Comparison of ENCODE assay signal across 1 cellular context in the genomic region with DNA sequence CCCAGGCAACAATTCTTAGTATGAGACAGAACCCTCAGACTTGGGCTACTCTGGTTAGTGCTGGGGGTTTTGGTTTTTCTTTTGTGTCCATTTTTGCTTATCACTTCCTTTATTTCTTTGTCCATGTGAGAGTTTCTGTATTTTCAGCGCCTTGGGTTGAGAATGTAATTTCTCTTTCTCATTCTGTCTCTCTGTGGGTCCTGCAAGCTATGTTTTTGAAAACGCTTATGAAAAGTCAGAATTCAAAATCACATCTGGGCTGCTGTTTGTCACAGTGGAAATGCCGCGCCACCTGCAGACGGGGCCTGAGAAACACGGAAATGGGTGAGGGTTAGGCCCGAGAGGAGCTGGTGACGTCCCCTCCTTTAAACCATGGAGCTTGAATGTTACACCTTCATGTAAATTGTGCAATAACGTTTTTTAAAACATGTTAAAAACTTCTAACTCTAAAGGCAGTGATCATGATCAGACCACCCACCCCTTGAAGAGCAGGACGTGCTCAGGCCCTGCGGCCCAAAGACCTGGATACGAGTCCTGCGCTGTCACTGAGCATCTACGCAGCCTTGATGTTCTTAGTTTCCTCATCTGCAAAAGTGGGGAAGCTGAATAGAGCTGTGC.
A peak's percentile ranks its signal among the peaks of the same experiment; 100 is the strongest.
TF ChIP-seq lines count a peak whose summit lies in the region.

No MANE protein-coding gene starts in this region.

TF ChIP-seq in GM12878, 131 proteins besides CTCF, POLR2A, EP300 and RAD21 (continued from another document and continues in another):
- TF ChIP-seq MXI1 (IDR thresholded peaks at IDR 0.05; ENCODE audit: low read depth, low read length) = 0 out of 2 replicates have a peak, but pooled peaks have one; percentile 21
- TF ChIP-seq SMARCA5 (IDR thresholded peaks at IDR 0.05) = 0 out of 2 replicates have a peak, but pooled peaks have one; percentile 4
- peak; percentile 50; the same call in 1 of the 2 replicates for TF ChIP-seq CREM (IDR thresholded peaks at IDR 0.05; ENCODE audit: low read depth)
- no peak for TF ChIP-seq KLF5 (IDR thresholded peaks at IDR 0.05; ENCODE audit: partially characterized antibody)
- no peak for TF ChIP-seq JUNB (IDR thresholded peaks at IDR 0.05)
- TF ChIP-seq HDAC2 (IDR thresholded peaks at IDR 0.05) = no peak
- TF ChIP-seq RELA (IDR thresholded peaks at IDR 0.05; ENCODE audit: borderline replicate concordance, partially characterized antibody) = no peak
- 0 out of 2 replicates have a peak, but pooled peaks have one; percentile 21 for TF ChIP-seq GATAD2B (conservative IDR thresholded peaks at IDR 0.05; ENCODE audit: low read depth)
- TF ChIP-seq KDM1A (IDR thresholded peaks at IDR 0.05; ENCODE audit: borderline replicate concordance) = no peak
- TF ChIP-seq ZZZ3 (IDR thresholded peaks at IDR 0.05; ENCODE audit: control insufficient read depth, insufficient read length, low read depth) = no peak
- TF ChIP-seq FOXK2 (IDR thresholded peaks at IDR 0.05) = no peak
- peak; percentile 64; the same call in 1 of the 2 replicates for TF ChIP-seq SPI1 (IDR thresholded peaks at IDR 0.05; ENCODE audit: borderline replicate concordance, insufficient read depth, low read depth, low read length)
- TF ChIP-seq CBX5 (IDR thresholded peaks at IDR 0.05; ENCODE audit: low read depth) = 0 out of 2 replicates have a peak, but pooled peaks have one; percentile 42
- no peak for TF ChIP-seq TBL1XR1 (IDR thresholded peaks at IDR 0.05; ENCODE audit: low read depth, low read length)
- TF ChIP-seq STAT3 (IDR thresholded peaks at IDR 0.05; ENCODE audit: low read depth, low read length) = no peak
- TF ChIP-seq SRF (IDR thresholded peaks at IDR 0.05; ENCODE audit: low read depth in 2 of 2, low read length in 2 of 2) = 0 out of 4 replicates have a peak, but pooled peaks of 1 of the 2 experiments have one; percentile 20
- TF ChIP-seq, protein P1, sequence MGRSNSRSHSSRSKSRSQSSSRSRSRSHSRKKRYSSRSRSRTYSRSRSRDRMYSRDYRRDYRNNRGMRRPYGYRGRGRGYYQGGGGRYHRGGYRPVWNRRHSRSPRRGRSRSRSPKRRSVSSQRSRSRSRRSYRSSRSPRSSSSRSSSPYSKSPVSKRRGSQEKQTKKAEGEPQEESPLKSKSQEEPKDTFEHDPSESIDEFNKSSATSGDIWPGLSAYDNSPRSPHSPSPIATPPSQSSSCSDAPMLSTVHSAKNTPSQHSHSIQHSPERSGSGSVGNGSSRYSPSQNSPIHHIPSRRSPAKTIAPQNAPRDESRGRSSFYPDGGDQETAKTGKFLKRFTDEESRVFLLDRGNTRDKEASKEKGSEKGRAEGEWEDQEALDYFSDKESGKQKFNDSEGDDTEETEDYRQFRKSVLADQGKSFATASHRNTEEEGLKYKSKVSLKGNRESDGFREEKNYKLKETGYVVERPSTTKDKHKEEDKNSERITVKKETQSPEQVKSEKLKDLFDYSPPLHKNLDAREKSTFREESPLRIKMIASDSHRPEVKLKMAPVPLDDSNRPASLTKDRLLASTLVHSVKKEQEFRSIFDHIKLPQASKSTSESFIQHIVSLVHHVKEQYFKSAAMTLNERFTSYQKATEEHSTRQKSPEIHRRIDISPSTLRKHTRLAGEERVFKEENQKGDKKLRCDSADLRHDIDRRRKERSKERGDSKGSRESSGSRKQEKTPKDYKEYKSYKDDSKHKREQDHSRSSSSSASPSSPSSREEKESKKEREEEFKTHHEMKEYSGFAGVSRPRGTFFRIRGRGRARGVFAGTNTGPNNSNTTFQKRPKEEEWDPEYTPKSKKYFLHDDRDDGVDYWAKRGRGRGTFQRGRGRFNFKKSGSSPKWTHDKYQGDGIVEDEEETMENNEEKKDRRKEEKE (IDR thresholded peaks at IDR 0.05) = no peak
- no peak for TF ChIP-seq FOS (IDR thresholded peaks at IDR 0.05; ENCODE audit: borderline replicate concordance, extremely low read depth, insufficient read length)
- no peak for TF ChIP-seq SIX5 (IDR thresholded peaks at IDR 0.05; ENCODE audit: low read depth, low read length, severe bottlenecking)
- TF ChIP-seq, protein P2, sequence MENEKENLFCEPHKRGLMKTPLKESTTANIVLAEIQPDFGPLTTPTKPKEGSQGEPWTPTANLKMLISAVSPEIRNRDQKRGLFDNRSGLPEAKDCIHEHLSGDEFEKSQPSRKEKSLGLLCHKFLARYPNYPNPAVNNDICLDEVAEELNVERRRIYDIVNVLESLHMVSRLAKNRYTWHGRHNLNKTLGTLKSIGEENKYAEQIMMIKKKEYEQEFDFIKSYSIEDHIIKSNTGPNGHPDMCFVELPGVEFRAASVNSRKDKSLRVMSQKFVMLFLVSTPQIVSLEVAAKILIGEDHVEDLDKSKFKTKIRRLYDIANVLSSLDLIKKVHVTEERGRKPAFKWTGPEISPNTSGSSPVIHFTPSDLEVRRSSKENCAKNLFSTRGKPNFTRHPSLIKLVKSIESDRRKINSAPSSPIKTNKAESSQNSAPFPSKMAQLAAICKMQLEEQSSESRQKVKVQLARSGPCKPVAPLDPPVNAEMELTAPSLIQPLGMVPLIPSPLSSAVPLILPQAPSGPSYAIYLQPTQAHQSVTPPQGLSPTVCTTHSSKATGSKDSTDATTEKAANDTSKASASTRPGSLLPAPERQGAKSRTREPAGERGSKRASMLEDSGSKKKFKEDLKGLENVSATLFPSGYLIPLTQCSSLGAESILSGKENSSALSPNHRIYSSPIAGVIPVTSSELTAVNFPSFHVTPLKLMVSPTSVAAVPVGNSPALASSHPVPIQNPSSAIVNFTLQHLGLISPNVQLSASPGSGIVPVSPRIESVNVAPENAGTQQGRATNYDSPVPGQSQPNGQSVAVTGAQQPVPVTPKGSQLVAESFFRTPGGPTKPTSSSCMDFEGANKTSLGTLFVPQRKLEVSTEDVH (IDR thresholded peaks at IDR 0.05; ENCODE audit: low read depth, partially characterized antibody) = no peak
- TF ChIP-seq BACH1 (IDR thresholded peaks at IDR 0.05; ENCODE audit: borderline replicate concordance) = no peak
- TF ChIP-seq, protein P3, sequence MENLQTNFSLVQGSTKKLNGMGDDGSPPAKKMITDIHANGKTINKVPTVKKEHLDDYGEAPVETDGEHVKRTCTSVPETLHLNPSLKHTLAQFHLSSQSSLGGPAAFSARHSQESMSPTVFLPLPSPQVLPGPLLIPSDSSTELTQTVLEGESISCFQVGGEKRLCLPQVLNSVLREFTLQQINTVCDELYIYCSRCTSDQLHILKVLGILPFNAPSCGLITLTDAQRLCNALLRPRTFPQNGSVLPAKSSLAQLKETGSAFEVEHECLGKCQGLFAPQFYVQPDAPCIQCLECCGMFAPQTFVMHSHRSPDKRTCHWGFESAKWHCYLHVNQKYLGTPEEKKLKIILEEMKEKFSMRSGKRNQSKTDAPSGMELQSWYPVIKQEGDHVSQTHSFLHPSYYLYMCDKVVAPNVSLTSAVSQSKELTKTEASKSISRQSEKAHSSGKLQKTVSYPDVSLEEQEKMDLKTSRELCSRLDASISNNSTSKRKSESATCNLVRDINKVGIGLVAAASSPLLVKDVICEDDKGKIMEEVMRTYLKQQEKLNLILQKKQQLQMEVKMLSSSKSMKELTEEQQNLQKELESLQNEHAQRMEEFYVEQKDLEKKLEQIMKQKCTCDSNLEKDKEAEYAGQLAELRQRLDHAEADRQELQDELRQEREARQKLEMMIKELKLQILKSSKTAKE (IDR thresholded peaks at IDR 0.05; ENCODE audit: low read depth, poor library complexity, severe bottlenecking) = peak; percentile 34
- TF ChIP-seq, protein P4, sequence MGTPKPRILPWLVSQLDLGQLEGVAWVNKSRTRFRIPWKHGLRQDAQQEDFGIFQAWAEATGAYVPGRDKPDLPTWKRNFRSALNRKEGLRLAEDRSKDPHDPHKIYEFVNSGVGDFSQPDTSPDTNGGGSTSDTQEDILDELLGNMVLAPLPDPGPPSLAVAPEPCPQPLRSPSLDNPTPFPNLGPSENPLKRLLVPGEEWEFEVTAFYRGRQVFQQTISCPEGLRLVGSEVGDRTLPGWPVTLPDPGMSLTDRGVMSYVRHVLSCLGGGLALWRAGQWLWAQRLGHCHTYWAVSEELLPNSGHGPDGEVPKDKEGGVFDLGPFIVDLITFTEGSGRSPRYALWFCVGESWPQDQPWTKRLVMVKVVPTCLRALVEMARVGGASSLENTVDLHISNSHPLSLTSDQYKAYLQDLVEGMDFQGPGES (IDR thresholded peaks at IDR 0.05) = no peak
- TF ChIP-seq CHD2 (IDR thresholded peaks at IDR 0.05; ENCODE audit: borderline replicate concordance, low read depth, low read length) = no peak
- TF ChIP-seq, protein P5, sequence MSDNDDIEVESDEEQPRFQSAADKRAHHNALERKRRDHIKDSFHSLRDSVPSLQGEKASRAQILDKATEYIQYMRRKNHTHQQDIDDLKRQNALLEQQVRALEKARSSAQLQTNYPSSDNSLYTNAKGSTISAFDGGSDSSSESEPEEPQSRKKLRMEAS (IDR thresholded peaks at IDR 0.05; ENCODE audit: low read depth, low read length) = no peak
- peak in 1 of 2 experiments; percentile 52; a peak in 2 of 4 replicates for TF ChIP-seq IKZF2 (IDR thresholded peaks at IDR 0.05)
- no peak for TF ChIP-seq ASH2L (IDR thresholded peaks at IDR 0.05; ENCODE audit: borderline replicate concordance, low read depth)
- TF ChIP-seq FOXM1 (IDR thresholded peaks at IDR 0.05; ENCODE audit: low read depth, low read length) = 0 out of 2 replicates have a peak, but pooled peaks have one; percentile 38
- TF ChIP-seq, protein P6, sequence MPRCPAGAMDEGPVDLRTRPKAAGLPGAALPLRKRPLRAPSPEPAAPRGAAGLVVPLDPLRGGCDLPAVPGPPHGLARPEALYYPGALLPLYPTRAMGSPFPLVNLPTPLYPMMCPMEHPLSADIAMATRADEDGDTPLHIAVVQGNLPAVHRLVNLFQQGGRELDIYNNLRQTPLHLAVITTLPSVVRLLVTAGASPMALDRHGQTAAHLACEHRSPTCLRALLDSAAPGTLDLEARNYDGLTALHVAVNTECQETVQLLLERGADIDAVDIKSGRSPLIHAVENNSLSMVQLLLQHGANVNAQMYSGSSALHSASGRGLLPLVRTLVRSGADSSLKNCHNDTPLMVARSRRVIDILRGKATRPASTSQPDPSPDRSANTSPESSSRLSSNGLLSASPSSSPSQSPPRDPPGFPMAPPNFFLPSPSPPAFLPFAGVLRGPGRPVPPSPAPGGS (IDR thresholded peaks at IDR 0.05; ENCODE audit: borderline replicate concordance, insufficient read depth, low read depth, low read length, poor library complexity, severe bottlenecking) = no peak
- TF ChIP-seq SMC3 (IDR thresholded peaks at IDR 0.05; ENCODE audit: borderline replicate concordance, low read length) = peak; percentile 84; the same call in 1 of the 2 replicates
- peak; percentile 76 for TF ChIP-seq YY1 (IDR thresholded peaks at IDR 0.05; ENCODE audit: low read depth, low read length)
- TF ChIP-seq RUNX3 (IDR thresholded peaks at IDR 0.05; ENCODE audit: low read length) = peak; percentile 39; the same call in 1 of the 2 replicates
- no peak for TF ChIP-seq STAT1 (conservative IDR thresholded peaks at IDR 0.05)
- TF ChIP-seq, protein P7, sequence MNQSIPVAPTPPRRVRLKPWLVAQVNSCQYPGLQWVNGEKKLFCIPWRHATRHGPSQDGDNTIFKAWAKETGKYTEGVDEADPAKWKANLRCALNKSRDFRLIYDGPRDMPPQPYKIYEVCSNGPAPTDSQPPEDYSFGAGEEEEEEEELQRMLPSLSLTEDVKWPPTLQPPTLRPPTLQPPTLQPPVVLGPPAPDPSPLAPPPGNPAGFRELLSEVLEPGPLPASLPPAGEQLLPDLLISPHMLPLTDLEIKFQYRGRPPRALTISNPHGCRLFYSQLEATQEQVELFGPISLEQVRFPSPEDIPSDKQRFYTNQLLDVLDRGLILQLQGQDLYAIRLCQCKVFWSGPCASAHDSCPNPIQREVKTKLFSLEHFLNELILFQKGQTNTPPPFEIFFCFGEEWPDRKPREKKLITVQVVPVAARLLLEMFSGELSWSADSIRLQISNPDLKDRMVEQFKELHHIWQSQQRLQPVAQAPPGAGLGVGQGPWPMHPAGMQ (IDR thresholded peaks at IDR 0.05; ENCODE audit: borderline replicate concordance) = no peak
- 0 out of 2 replicates have a peak, but pooled peaks have one; percentile 24 for TF ChIP-seq NBN (IDR thresholded peaks at IDR 0.05)
- TF ChIP-seq CBX3 (IDR thresholded peaks at IDR 0.05; ENCODE audit: borderline replicate concordance, low read depth) = no peak
- no peak for TF ChIP-seq ZSCAN29 (IDR thresholded peaks at IDR 0.05)
- no peak for TF ChIP-seq SMAD5 (IDR thresholded peaks at IDR 0.05; ENCODE audit: low read depth)
- TF ChIP-seq POU2F2 (IDR thresholded peaks at IDR 0.05; ENCODE audit: borderline replicate concordance, low read depth, low read length) = 0 out of 3 replicates have a peak, but pooled peaks have one; percentile 37
- TF ChIP-seq MEF2A (IDR thresholded peaks at IDR 0.05; ENCODE audit: insufficient read depth, low read depth, low read length) = peak; percentile 43; the same call in 1 of the 2 replicates
- TF ChIP-seq TARDBP (IDR thresholded peaks at IDR 0.05; ENCODE audit: borderline replicate concordance) = no peak
- TF ChIP-seq DPF2 (IDR thresholded peaks at IDR 0.05) = 0 out of 2 replicates have a peak, but pooled peaks have one; percentile 0
- TF ChIP-seq, protein P8, sequence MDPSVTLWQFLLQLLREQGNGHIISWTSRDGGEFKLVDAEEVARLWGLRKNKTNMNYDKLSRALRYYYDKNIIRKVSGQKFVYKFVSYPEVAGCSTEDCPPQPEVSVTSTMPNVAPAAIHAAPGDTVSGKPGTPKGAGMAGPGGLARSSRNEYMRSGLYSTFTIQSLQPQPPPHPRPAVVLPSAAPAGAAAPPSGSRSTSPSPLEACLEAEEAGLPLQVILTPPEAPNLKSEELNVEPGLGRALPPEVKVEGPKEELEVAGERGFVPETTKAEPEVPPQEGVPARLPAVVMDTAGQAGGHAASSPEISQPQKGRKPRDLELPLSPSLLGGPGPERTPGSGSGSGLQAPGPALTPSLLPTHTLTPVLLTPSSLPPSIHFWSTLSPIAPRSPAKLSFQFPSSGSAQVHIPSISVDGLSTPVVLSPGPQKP (IDR thresholded peaks at IDR 0.05; ENCODE audit: low read depth, low read length) = no peak
- no peak for TF ChIP-seq ZNF384 (IDR thresholded peaks at IDR 0.05; ENCODE audit: borderline replicate concordance, low read depth, low read length)
- no peak for TF ChIP-seq POLR2AphosphoS5 (IDR thresholded peaks at IDR 0.05; ENCODE audit: low read length)
- no peak for TF ChIP-seq BRCA1 (IDR thresholded peaks at IDR 0.05; ENCODE audit: low read depth, low read length)
- TF ChIP-seq, protein P9, sequence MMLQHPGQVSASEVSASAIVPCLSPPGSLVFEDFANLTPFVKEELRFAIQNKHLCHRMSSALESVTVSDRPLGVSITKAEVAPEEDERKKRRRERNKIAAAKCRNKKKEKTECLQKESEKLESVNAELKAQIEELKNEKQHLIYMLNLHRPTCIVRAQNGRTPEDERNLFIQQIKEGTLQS (IDR thresholded peaks at IDR 0.05; ENCODE audit: borderline replicate concordance, extremely low read depth, low read depth, low read length) = 0 out of 2 replicates have a peak, but pooled peaks have one; percentile 5
- no peak for TF ChIP-seq TCF7 (IDR thresholded peaks at IDR 0.05; ENCODE audit: borderline replicate concordance)
- TF ChIP-seq, protein P10, sequence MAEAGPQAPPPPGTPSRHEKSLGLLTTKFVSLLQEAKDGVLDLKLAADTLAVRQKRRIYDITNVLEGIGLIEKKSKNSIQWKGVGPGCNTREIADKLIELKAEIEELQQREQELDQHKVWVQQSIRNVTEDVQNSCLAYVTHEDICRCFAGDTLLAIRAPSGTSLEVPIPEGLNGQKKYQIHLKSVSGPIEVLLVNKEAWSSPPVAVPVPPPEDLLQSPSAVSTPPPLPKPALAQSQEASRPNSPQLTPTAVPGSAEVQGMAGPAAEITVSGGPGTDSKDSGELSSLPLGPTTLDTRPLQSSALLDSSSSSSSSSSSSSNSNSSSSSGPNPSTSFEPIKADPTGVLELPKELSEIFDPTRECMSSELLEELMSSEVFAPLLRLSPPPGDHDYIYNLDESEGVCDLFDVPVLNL (IDR thresholded peaks at IDR 0.05; ENCODE audit: low read depth, low read length) = no peak
- no peak for TF ChIP-seq RB1 (IDR thresholded peaks at IDR 0.05; ENCODE audit: borderline replicate concordance)
